22 cellular contexts compared by ENCODE assay signal in the genomic region with DNA sequence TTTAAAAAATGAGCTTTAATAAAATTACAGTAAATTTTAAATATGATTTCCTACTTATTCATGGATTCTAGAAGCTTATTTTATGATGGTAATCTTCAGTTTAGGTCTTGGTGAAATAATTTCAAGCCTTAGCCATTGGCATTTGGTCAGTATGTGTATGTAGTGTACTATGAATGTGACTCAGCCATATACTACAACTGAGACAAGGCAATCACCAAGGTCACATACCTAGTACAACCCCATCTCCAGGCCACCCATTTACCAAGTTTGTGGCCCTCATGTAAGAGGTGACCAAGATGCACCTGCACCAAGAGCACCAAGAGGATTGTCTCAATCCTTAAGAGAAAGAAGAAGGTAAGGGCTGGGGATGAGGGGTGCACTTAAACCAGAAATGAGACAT. TPM values are rescaled to one million over a fixed set of nuclear protein-coding genes. Genes with fewer than 3 reads are reported as not detected.
DNase-seq lines count a peak whose midpoint lies in the region; ATAC-seq and TF ChIP-seq lines count a peak whose summit lies in the region.
"Had no signal": no experiment of that assay in that cellular context is flagged by ENCODE, and none has a peak within 500 bp of the region (broad histone marks: within the 10 kb centered on the region; RNA-seq: fewer than 3 reads in every experiment).

No MANE protein-coding gene starts in this region.

- no peak for TF ChIP-seq CTCF in esophagus muscularis mucosa (IDR thresholded peaks at IDR 0.05)

- no peak overlapping the region for H3K4me3 ChIP-seq in esophagus muscularis mucosa
- H3K4me3 ChIP-seq: dorsolateral prefrontal cortex, esophagus squamous epithelium, heart left ventricle, SJSA1 had no signal

- peaks cover 0 to 64% (median 22%) of the 10 kb centered on the region in 4 donors for H3K36me3 ChIP-seq in esophagus muscularis mucosa

- no peak for TF ChIP-seq POLR2A in esophagus muscularis mucosa (IDR thresholded peaks at IDR 0.05; ENCODE audit: low read depth)

- ATAC-seq in GM18498 (IDR thresholded peaks at IDR 0.05; ENCODE audit: unreplicated experiment) (peak; percentile 39), GM19351 (IDR thresholded peaks at IDR 0.05; ENCODE audit: unreplicated experiment) (peak; percentile 41), HG02884 (IDR thresholded peaks at IDR 0.05; ENCODE audit: unreplicated experiment) (peak; percentile 47), HG03565 (IDR thresholded peaks at IDR 0.05; ENCODE audit: unreplicated experiment) (peak; percentile 36)
- ATAC-seq: activated naive CD4-positive, alpha-beta T cell treated with anti-CD3 and anti-CD28 coated beads, Interleukin-2, amount 50 U/mL, for 72 hours had no signal

- DNase-seq in esophagus muscularis mucosa (ENCODE audit: extremely low spot score), result no peak
- no peak for DNase-seq in SKM-1 (lab: John Stamatoyannopoulos, UW; ENCODE audit: unreplicated experiment)
- no peak for DNase-seq in dermis blood vessel endothelial cell
- no peak for DNase-seq in amniotic stem cell (lab: John Stamatoyannopoulos, UW)
- DNase-seq: activated CD4-positive, alpha-beta T cell treated with anti-CD3 and anti-CD28 coated beads, Interleukin-2, amount 50 U/mL, for 48 hours; activated T-cell treated with anti-CD3 and anti-CD28 coated beads, Interleukin-2, amount 50 U/mL, for 24 hours; brain microvascular endothelial cell; Caco-2; dorsolateral prefrontal cortex; esophagus squamous epithelium; heart left ventricle; KG1; NCI-H1417; NCI-H226; nephron progenitor cell; stimulated activated CD4-positive, alpha-beta T cell treated with anti-CD3 and anti-CD28 coated beads, Interleukin-15, amount 100 ng/mL, for 24 hours had no signal

- intact Hi-C loops in esophagus muscularis mucosa (cut with DNase I), result no loop called here

- no peak for TF ChIP-seq EP300 in esophagus muscularis mucosa (IDR thresholded peaks at IDR 0.05)

- no peaks in the 10 kb centered on the region for H3K27me3 ChIP-seq in esophagus muscularis mucosa
- H3K27me3 ChIP-seq: brain microvascular endothelial cell, dorsolateral prefrontal cortex, esophagus squamous epithelium, heart left ventricle, SJSA1 had no signal

- H3K9me3 ChIP-seq in esophagus muscularis mucosa, result no peaks in the 10 kb centered on the region
- H3K9me3 ChIP-seq: Caco-2, esophagus squamous epithelium, heart left ventricle, SJSA1 had no signal

- H3K4me1 ChIP-seq in esophagus muscularis mucosa, result peaks cover under 1 to 80% (median 34%) of the 10 kb centered on the region in 4 donors
- H3K4me1 ChIP-seq: Caco-2, esophagus squamous epithelium, heart left ventricle had no signal

- peak overlapping the region in 1 of 4 donors; percentile 25 for H3K27ac ChIP-seq in esophagus muscularis mucosa (replicated peaks in 1 of 4)
- H3K27ac ChIP-seq: brain microvascular endothelial cell, dorsolateral prefrontal cortex, esophagus squamous epithelium, heart left ventricle, SJSA1 had no signal

RNA-seq across cellular contexts. Expression of a gene that starts 54.8 kb away (rescaled TPM):
- total RNA-seq in esophagus muscularis mucosa, result 10 to 100 TPM; 10.1 to 46.9 (median 13.1) TPM
- 0.37 and 0.68 TPM in 2 replicates for total RNA-seq in dermis blood vessel endothelial cell
- total RNA-seq: activated naive CD4-positive, alpha-beta T cell treated with anti-CD3 and anti-CD28 coated beads, Interleukin-2, amount 50 U/mL, for 72 hours; Caco-2 had no signal
